In genomic region chr2:30368258-30368657, GRCh38 we compare ENCODE assay signal across 1 cellular context.
TF ChIP-seq lines count a peak whose summit lies in the region.

No MANE protein-coding gene starts in this region.

TF ChIP-seq in HepG2, 621 proteins besides CTCF, POLR2A, EP300 and RAD21 (continued from another document):
- TF ChIP-seq, protein P1, sequence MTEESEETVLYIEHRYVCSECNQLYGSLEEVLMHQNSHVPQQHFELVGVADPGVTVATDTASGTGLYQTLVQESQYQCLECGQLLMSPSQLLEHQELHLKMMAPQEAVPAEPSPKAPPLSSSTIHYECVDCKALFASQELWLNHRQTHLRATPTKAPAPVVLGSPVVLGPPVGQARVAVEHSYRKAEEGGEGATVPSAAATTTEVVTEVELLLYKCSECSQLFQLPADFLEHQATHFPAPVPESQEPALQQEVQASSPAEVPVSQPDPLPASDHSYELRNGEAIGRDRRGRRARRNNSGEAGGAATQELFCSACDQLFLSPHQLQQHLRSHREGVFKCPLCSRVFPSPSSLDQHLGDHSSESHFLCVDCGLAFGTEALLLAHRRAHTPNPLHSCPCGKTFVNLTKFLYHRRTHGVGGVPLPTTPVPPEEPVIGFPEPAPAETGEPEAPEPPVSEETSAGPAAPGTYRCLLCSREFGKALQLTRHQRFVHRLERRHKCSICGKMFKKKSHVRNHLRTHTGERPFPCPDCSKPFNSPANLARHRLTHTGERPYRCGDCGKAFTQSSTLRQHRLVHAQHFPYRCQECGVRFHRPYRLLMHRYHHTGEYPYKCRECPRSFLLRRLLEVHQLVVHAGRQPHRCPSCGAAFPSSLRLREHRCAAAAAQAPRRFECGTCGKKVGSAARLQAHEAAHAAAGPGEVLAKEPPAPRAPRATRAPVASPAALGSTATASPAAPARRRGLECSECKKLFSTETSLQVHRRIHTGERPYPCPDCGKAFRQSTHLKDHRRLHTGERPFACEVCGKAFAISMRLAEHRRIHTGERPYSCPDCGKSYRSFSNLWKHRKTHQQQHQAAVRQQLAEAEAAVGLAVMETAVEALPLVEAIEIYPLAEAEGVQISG (CRISPR knock-in tag; IDR thresholded peaks at IDR 0.05), result no peak
- TF ChIP-seq ELF3 (CRISPR knock-in tag; IDR thresholded peaks at IDR 0.05) (no peak), TAF15 (IDR thresholded peaks at IDR 0.05; ENCODE audit: low read depth, low read length, poor library complexity, severe bottlenecking) (no peak), ZNF430 (CRISPR knock-in tag; IDR thresholded peaks at IDR 0.05) (no peak), FLYWCH1 (CRISPR knock-in tag; IDR thresholded peaks at IDR 0.05) (no peak), ZNF598 (CRISPR knock-in tag; IDR thresholded peaks at IDR 0.05; ENCODE audit: borderline replicate concordance) (no peak), SMAD1 (CRISPR knock-in tag; IDR thresholded peaks at IDR 0.05; ENCODE audit: borderline replicate concordance, low read depth) (no peak)
- TF ChIP-seq, protein P2, sequence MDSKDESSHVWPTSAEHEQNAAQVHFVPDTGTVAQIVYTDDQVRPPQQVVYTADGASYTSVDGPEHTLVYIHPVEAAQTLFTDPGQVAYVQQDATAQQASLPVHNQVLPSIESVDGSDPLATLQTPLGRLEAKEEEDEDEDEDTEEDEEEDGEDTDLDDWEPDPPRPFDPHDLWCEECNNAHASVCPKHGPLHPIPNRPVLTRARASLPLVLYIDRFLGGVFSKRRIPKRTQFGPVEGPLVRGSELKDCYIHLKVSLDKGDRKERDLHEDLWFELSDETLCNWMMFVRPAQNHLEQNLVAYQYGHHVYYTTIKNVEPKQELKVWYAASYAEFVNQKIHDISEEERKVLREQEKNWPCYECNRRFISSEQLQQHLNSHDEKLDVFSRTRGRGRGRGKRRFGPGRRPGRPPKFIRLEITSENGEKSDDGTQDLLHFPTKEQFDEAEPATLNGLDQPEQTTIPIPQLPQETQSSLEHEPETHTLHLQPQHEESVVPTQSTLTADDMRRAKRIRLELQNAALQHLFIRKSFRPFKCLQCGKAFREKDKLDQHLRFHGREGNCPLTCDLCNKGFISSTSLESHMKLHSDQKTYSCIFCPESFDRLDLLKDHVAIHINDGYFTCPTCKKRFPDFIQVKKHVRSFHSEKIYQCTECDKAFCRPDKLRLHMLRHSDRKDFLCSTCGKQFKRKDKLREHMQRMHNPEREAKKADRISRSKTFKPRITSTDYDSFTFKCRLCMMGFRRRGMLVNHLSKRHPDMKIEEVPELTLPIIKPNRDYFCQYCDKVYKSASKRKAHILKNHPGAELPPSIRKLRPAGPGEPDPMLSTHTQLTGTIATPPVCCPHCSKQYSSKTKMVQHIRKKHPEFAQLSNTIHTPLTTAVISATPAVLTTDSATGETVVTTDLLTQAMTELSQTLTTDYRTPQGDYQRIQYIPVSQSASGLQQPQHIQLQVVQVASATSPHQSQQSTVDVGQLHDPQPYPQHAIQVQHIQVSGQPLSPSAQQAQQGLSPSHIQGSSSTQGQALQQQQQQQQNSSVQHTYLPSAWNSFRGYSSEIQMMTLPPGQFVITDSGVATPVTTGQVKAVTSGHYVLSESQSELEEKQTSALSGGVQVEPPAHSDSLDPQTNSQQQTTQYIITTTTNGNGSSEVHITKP (CRISPR knock-in tag; IDR thresholded peaks at IDR 0.05; ENCODE audit: low read depth), result no peak
- TF ChIP-seq, protein P3, sequence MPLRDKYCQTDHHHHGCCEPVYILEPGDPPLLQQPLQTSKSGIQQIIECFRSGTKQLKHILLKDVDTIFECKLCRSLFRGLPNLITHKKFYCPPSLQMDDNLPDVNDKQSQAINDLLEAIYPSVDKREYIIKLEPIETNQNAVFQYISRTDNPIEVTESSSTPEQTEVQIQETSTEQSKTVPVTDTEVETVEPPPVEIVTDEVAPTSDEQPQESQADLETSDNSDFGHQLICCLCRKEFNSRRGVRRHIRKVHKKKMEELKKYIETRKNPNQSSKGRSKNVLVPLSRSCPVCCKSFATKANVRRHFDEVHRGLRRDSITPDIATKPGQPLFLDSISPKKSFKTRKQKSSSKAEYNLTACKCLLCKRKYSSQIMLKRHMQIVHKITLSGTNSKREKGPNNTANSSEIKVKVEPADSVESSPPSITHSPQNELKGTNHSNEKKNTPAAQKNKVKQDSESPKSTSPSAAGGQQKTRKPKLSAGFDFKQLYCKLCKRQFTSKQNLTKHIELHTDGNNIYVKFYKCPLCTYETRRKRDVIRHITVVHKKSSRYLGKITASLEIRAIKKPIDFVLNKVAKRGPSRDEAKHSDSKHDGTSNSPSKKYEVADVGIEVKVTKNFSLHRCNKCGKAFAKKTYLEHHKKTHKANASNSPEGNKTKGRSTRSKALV (CRISPR knock-in tag; IDR thresholded peaks at IDR 0.05), result no peak
